Comparison of ENCODE assay signal across 20 cellular contexts in genomic region chr10:132281915-132282666, GRCh38. TPM values are rescaled to one million over a fixed set of nuclear protein-coding genes. Genes with fewer than 3 reads are reported as not detected.
DNase-seq lines count a peak whose midpoint lies in the region; ATAC-seq, FAIRE-seq and TF ChIP-seq lines count a peak whose summit lies in the region.
"Had no signal": no experiment of that assay in that cellular context is flagged by ENCODE, and none has a peak within 500 bp of the region (broad histone marks: within the 10 kb centered on the region; RNA-seq: fewer than 3 reads in every experiment).

No MANE protein-coding gene starts in this region.

- peak overlapping the region; percentile 84 for H3K27ac Mint-ChIP-seq in glutamatergic neuron (ENCODE audit: unreplicated experiment)
- H3K27ac Mint-ChIP-seq: endodermal cell, progenitor cell of endocrine pancreas, type B pancreatic cell had no signal

- H3K36me3 ChIP-seq in right atrium auricular region, result no peaks in the 10 kb centered on the region

- H3K4me3 Mint-ChIP-seq in glutamatergic neuron (ENCODE audit: unreplicated experiment), result peak overlapping the region; percentile 56
- H3K4me3 Mint-ChIP-seq: endodermal cell, type B pancreatic cell had no signal

- TF ChIP-seq CTCF in right atrium auricular region (IDR thresholded peaks at IDR 0.05) (no peak), glutamatergic neuron (IDR thresholded peaks at IDR 0.05; ENCODE audit: partially characterized antibody, unreplicated experiment) (no peak)

- DNase-seq in Right ventricle myocardium superior (peak; percentile 32), right atrium auricular region (ENCODE audit: low spot score) (no peak), NCI-H2196 (lab: John Stamatoyannopoulos, UW; ENCODE audit: unreplicated experiment) (peak; percentile 53), glutamatergic neuron (peak; percentile 74), urothelium cell line (ENCODE audit: low spot score) (peak; percentile 14), DMS114 treated with DMSO at 0.1 percent for 48 hours (lab: John Stamatoyannopoulos, UW; ENCODE audit: unreplicated experiment) (no peak), GDM1 (lab: John Stamatoyannopoulos, UW) (no peak)
- DNase-seq in activated T-cell treated with anti-CD3 and anti-CD28 coated beads, Interleukin-2, amount 50 U/mL, for 1 hour, result no peak
- DNase-seq: activated naive CD4-positive, alpha-beta T cell treated with anti-CD3 and anti-CD28 coated beads, Interleukin-2, amount 50 U/mL, for 16 hours; endodermal cell; foreskin melanocyte; islet precursor cell; KBM-7; NCI-H2081 treated with DMSO at 0.1 percent for 48 hours; RPMI8226; stimulated activated CD4-positive, alpha-beta T cell treated with anti-CD3 and anti-CD28 coated beads, Interleukin-2, amount 100 ng/mL, for 48 hours had no signal

- H3K4me1 Mint-ChIP-seq in glutamatergic neuron (ENCODE audit: low read depth, unreplicated experiment), result peaks cover 41% of the 10 kb centered on the region
- H3K4me1 Mint-ChIP-seq: endodermal cell had no signal

- no peak overlapping the region for H3K4me3 ChIP-seq in right atrium auricular region

- no peaks in the 10 kb centered on the region for H3K36me3 Mint-ChIP-seq in glutamatergic neuron (ENCODE audit: unreplicated experiment)
- H3K36me3 Mint-ChIP-seq: type B pancreatic cell had no signal

- FAIRE-seq in urothelium cell line (lab: Jason Lieb, UNC), result no peak
- FAIRE-seq: bronchial epithelial cell, GM12891 had no signal

- intact Hi-C loops in Right ventricle myocardium superior (cut with DNase I), result no loop called here

- peaks cover 14% of the 10 kb centered on the region for H3K27me3 Mint-ChIP-seq in glutamatergic neuron (ENCODE audit: unreplicated experiment)

- no peaks in the 10 kb centered on the region for H3K9me3 ChIP-seq in right atrium auricular region

- H3K27me3 ChIP-seq in right atrium auricular region, result no peaks in the 10 kb centered on the region

- H3K27ac ChIP-seq in right atrium auricular region, result no peak overlapping the region

- no peaks in the 10 kb centered on the region for H3K4me1 ChIP-seq in right atrium auricular region

- peaks cover 28% of the 10 kb centered on the region for H3K9me3 Mint-ChIP-seq in glutamatergic neuron (ENCODE audit: unreplicated experiment)
- H3K9me3 Mint-ChIP-seq: endodermal cell, type B pancreatic cell had no signal

- ATAC-seq in Right ventricle myocardium superior (ENCODE audit: poor library complexity), result no peak

RNA-seq across cellular contexts. Expression of gene STK32C, which starts 25.7 kb away (rescaled TPM):
- 5.9 TPM for total RNA-seq in Right ventricle myocardium superior
- total RNA-seq in right atrium auricular region, result 1 to 10 TPM; 2.6 to 3.7 TPM
- 69.2 TPM for total RNA-seq in glutamatergic neuron (ENCODE audit: unreplicated experiment)

RNA-seq across cellular contexts. Expression of gene LRRC27, which starts 49.9 kb away (rescaled TPM):
- total RNA-seq in Right ventricle myocardium superior, result 3.9 TPM
- total RNA-seq in right atrium auricular region, result 1 to 10 TPM; 2.6 to 4.6 TPM
- 13.8 TPM for total RNA-seq in glutamatergic neuron (ENCODE audit: unreplicated experiment)

Comparison
In these comparisons a context has a peak if more than half of its experiments do, and no peak if none do; other contexts are left out.
1. DNase-seq: peak in Right ventricle myocardium superior (single experiment), NCI-H2196 (single experiment), glutamatergic neuron (single experiment) and urothelium cell line (single experiment); none in right atrium auricular region (single experiment), DMS114 treated with DMSO at 0.1 percent for 48 hours (single experiment), activated T-cell treated with anti-CD3 and anti-CD28 coated beads, Interleukin-2, amount 50 U/mL, for 1 hour (single experiment) and GDM1 (single experiment).
2. RNA of gene STK32C, which starts 25.7 kb away (total RNA-seq): 69.2 TPM in glutamatergic neuron (single experiment); 5.9 TPM in Right ventricle myocardium superior (single experiment) and 2.6 to 3.7 TPM in right atrium auricular region; every median in the first group is over 10 times any median in the second.